In the genomic region with DNA sequence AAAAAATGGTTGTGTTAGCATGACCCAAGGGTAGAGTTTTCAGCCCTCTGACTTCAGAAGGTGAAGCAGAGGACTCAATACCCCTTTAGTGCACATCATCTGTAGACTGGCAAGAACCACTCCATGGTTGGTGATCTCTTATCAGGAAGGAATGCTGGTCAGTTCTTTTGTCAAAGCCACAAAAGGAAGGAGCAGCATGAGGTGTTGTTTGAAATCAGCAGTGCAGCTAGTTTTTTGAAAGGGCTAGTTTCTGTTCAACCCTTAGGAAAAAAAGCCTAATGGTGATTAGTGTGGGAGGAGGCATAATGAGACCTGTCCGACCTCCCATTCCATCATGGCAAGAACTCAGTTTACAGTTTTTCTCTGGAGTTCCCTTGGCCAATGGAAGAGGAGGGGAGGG, we compare ENCODE assay signal across 24 cellular contexts.
DNase-seq lines count a peak whose midpoint lies in the region; ATAC-seq, FAIRE-seq and TF ChIP-seq lines count a peak whose summit lies in the region.
"Had no signal": no experiment of that assay in that cellular context is flagged by ENCODE, and none has a peak within 500 bp of the region (broad histone marks: within the 10 kb centered on the region; RNA-seq: fewer than 3 reads in every experiment).

No MANE protein-coding gene starts in this region.

- H3K4me3 Mint-ChIP-seq in H9 (no peak overlapping the region), neural progenitor cell (no peak overlapping the region)
- H3K4me3 Mint-ChIP-seq: B cell; CD4-positive, CD25-positive, alpha-beta regulatory T cell; CD8-positive, alpha-beta T cell; HFFc6 had no signal

- H3K23me2 ChIP-seq in H9 (ENCODE audit: insufficient read length, low read depth, low read length, poor library complexity, severe bottlenecking) (no peaks in the 10 kb centered on the region), H1 (ENCODE audit: low read depth, low read length) (no peaks in the 10 kb centered on the region)

- H3K79me1 ChIP-seq in H9 (ENCODE audit: insufficient read depth, low read depth, low read length, poor library complexity, severe bottlenecking) = no peaks in the 10 kb centered on the region
- no peaks in the 10 kb centered on the region for H3K79me1 ChIP-seq in H1 (ENCODE audit: low read depth, low read length)

- H2BK5ac ChIP-seq in H9 (ENCODE audit: insufficient read length, low read length) (no peak overlapping the region), H1 (ENCODE audit: low read depth, low read length) (no peak overlapping the region)

- H3K4me3 ChIP-seq in H1 (ENCODE audit: extremely low read depth in 1 of 4, insufficient read depth in 2 of 4, low read depth in 3 of 4, low read length in 4 of 4) = no peak overlapping the region
- no peak overlapping the region for H3K4me3 ChIP-seq in neural progenitor cell
- H3K4me3 ChIP-seq in psoas muscle = no peak overlapping the region
- no peak overlapping the region for H3K4me3 ChIP-seq in left lung
- H3K4me3 ChIP-seq: BLaER1, GM23248, HAP-1 had no signal

- H3K14ac ChIP-seq in H9 (ENCODE audit: insufficient read depth, low read length) (no peak overlapping the region), H1 (ENCODE audit: insufficient read length) (no peak overlapping the region)

- H2BK15ac ChIP-seq in H9 (ENCODE audit: low read depth, low read length) (no peak overlapping the region), H1 (ENCODE audit: low read length) (no peak overlapping the region)

- POLR2A ChIA-PET in H1 (lab: Charles Lee; ENCODE audit: partially characterized antibody) = no interaction called here

- H3K56ac ChIP-seq in H9 (ENCODE audit: insufficient read length, low read depth, low read length) (peak overlapping the region; percentile 36), H1 (replicated peaks; ENCODE audit: insufficient read length, low read depth, low read length) (no peak overlapping the region)

- H4K91ac ChIP-seq in H9 (ENCODE audit: insufficient read length, low read depth, low read length) (no peak overlapping the region), H1 (replicated peaks; ENCODE audit: insufficient read length, low read length) (no peak overlapping the region)

- no peak overlapping the region for H2BK12ac ChIP-seq in H9 (ENCODE audit: insufficient read length, low read depth, low read length)
- H2BK12ac ChIP-seq in H1 (ENCODE audit: low read depth, low read length) = no peak overlapping the region

- no peaks in the 10 kb centered on the region for H3K27me3 ChIP-seq in H9 (ENCODE audit: insufficient read depth, low read length)
- no peaks in the 10 kb centered on the region for H3K27me3 ChIP-seq in H1 (replicated peaks in 1 of 4; ENCODE audit: control insufficient read depth in 3 of 4, extremely low read depth in 1 of 4, insufficient read depth in 3 of 4, low read length in 3 of 4)
- H3K27me3 ChIP-seq in neural progenitor cell = no peaks in the 10 kb centered on the region
- no peaks in the 10 kb centered on the region for H3K27me3 ChIP-seq in psoas muscle (ENCODE audit: insufficient read depth in 3 of 3, low read length in 2 of 3)
- no peaks in the 10 kb centered on the region for H3K27me3 ChIP-seq in left lung

- H3K36me3 ChIP-seq in H1 (ENCODE audit: control insufficient read depth in 2 of 4, insufficient read depth in 4 of 4, low read length in 3 of 4) (no peaks in the 10 kb centered on the region), neural progenitor cell (no peaks in the 10 kb centered on the region), psoas muscle (ENCODE audit: insufficient read depth in 1 of 2, low read depth in 1 of 2) (no peaks in the 10 kb centered on the region), left lung (no peaks in the 10 kb centered on the region)
- H3K36me3 ChIP-seq: BLaER1, HAP-1 had no signal

- H3K9ac ChIP-seq in H9 (ENCODE audit: extremely low read depth, insufficient read length, low read length) = no peak overlapping the region
- no peak overlapping the region for H3K9ac ChIP-seq in H1 (replicated peaks in 1 of 4; ENCODE audit: extremely low read depth in 1 of 4, low read depth in 3 of 4, low read length in 3 of 4)
- no peak overlapping the region for H3K9ac ChIP-seq in neural progenitor cell
- H3K9ac ChIP-seq: BLaER1, GM23248 had no signal

- no peaks in the 10 kb centered on the region for H4K20me1 ChIP-seq in H9 (ENCODE audit: control insufficient read depth, insufficient read depth, insufficient read length)
- H4K20me1 ChIP-seq in H1 (replicated peaks in 1 of 2; ENCODE audit: control insufficient read depth in 1 of 2, insufficient read depth in 2 of 2, low read length in 2 of 2) = no peaks in the 10 kb centered on the region
- H4K20me1 ChIP-seq in neural progenitor cell (ENCODE audit: low read depth) = no peaks in the 10 kb centered on the region
- H4K20me1 ChIP-seq: BLaER1 had no signal

- H3K4me1 Mint-ChIP-seq in H9 (peaks cover 26 to 46% of the 10 kb centered on the region in 2 experiments), neural progenitor cell (peaks cover 7% of the 10 kb centered on the region)
- H3K4me1 Mint-ChIP-seq: B cell; CD4-positive, CD25-positive, alpha-beta regulatory T cell had no signal

- H3F3A ChIP-seq in neural progenitor cell (ENCODE audit: low read depth) = no peaks in the 10 kb centered on the region

- H3K18ac ChIP-seq in H9 (ENCODE audit: insufficient read length, low read depth, low read length) (no peak overlapping the region), H1 (ENCODE audit: extremely low read depth, low read length) (no peak overlapping the region; the same call in 1 of the 2 replicates)

- peak; percentile 99 for FAIRE-seq in H1 (lab: Jason Lieb, UNC)
- FAIRE-seq: A204.1, GM12891, GM18507 had no signal

- peaks cover 0 to 11% (median 4%) of the 10 kb centered on the region in 3 experiments; a peak in 4 of 7 replicates for H3K36me3 Mint-ChIP-seq in H9 (ENCODE audit: insufficient read depth in 1 of 3, low read depth in 3 of 3)
- H3K36me3 Mint-ChIP-seq in neural progenitor cell = no peaks in the 10 kb centered on the region
- H3K36me3 Mint-ChIP-seq: CD4-positive, CD25-positive, alpha-beta regulatory T cell; CD8-positive, alpha-beta T cell had no signal

- H3K27me3 Mint-ChIP-seq in H9 (ENCODE audit: low read depth) (no peaks in the 10 kb centered on the region), neural progenitor cell (ENCODE audit: insufficient read depth, low read depth) (no peaks in the 10 kb centered on the region)
- H3K27me3 Mint-ChIP-seq: B cell; CD4-positive, CD25-positive, alpha-beta regulatory T cell had no signal

- H3K79me2 ChIP-seq in H9 (ENCODE audit: insufficient read depth, low read length) = no peaks in the 10 kb centered on the region; the same call in 1 of the 2 replicates
- H3K79me2 ChIP-seq in H1 (ENCODE audit: control insufficient read depth in 1 of 2, insufficient read depth in 2 of 2, low read length in 2 of 2) = no peaks in the 10 kb centered on the region
- H3K79me2 ChIP-seq in neural progenitor cell (ENCODE audit: low read depth) = no peaks in the 10 kb centered on the region

- H3K9me3 Mint-ChIP-seq in H9 (peaks cover 0 to 8% of the 10 kb centered on the region in 2 experiments; a peak in 1 of 5 replicates), neural progenitor cell (peaks cover 3% of the 10 kb centered on the region)
- H3K9me3 Mint-ChIP-seq: HFFc6 had no signal

- H3K23ac ChIP-seq in H9 (ENCODE audit: insufficient read length, low read depth, low read length) (no peak overlapping the region), H1 (ENCODE audit: insufficient read length) (no peak overlapping the region)

- DNase-seq in ELF-1 (ENCODE audit: low read depth, low spot score) = peak; percentile 73
- no peak for DNase-seq in H9
- no peak for DNase-seq in H1 (ENCODE audit: low read depth in 1 of 2, low spot score in 2 of 2)
- peak; percentile 58 for DNase-seq in neural progenitor cell (ENCODE audit: low spot score)
- DNase-seq in NCI-H2227 treated with DMSO at 0.1 percent for 48 hours (lab: John Stamatoyannopoulos, UW) = no peak
- no peak for DNase-seq in psoas muscle
- DNase-seq in NCI-H2196 treated with DMSO at 0.1 percent for 48 hours (lab: John Stamatoyannopoulos, UW; ENCODE audit: unreplicated experiment) = no peak
- no peak for DNase-seq in left lung
- DNase-seq: Caco-2; CD4-positive, CD25-positive, alpha-beta regulatory T cell; CD8-positive, alpha-beta T cell; DMS153; DND-41; GDM1; GM23248; HFFc6 had no signal

- ATAC-seq in psoas muscle = no peak
- no peak for ATAC-seq in left lung
- ATAC-seq: CD8-positive, alpha-beta T cell had no signal

- TF ChIP-seq RAD21 in H1 (IDR thresholded peaks at IDR 0.05 in 1 of 2, conservative IDR thresholded peaks at IDR 0.05 in 1 of 2; ENCODE audit: low read depth in 2 of 2, low read length in 2 of 2) = no peak

- intact Hi-C loops in psoas muscle (cut with DNase I) (no loop called here), left lung (cut with DNase I) (no loop called here)

- H3K27ac ChIP-seq in H9 (ENCODE audit: insufficient read length, low read depth, low read length) = no peak overlapping the region
- no peak overlapping the region for H3K27ac ChIP-seq in H1 (ENCODE audit: low read depth, low read length)
- no peak overlapping the region for H3K27ac ChIP-seq in neural progenitor cell
- no peak overlapping the region for H3K27ac ChIP-seq in psoas muscle
- H3K27ac ChIP-seq in left lung = no peak overlapping the region
- H3K27ac ChIP-seq: 22Rv1, BLaER1, C4-2B, GM23248 had no signal

- no peak overlapping the region for H4K5ac ChIP-seq in H9 (ENCODE audit: insufficient read length, low read depth, low read length)
- no peak overlapping the region for H4K5ac ChIP-seq in H1 (ENCODE audit: insufficient read length, low read depth, low read length)

- H3K9me3 ChIP-seq in H9 (ENCODE audit: control insufficient read depth, low read depth, low read length) (no peaks in the 10 kb centered on the region), H1 (ENCODE audit: insufficient read depth in 2 of 2, low read depth in 1 of 2, low read length in 1 of 2) (no peaks in the 10 kb centered on the region), neural progenitor cell (ENCODE audit: low read depth) (no peaks in the 10 kb centered on the region), psoas muscle (no peaks in the 10 kb centered on the region), left lung (no peaks in the 10 kb centered on the region)
- H3K9me3 ChIP-seq: Caco-2, HAP-1 had no signal

- H2BK120ac ChIP-seq in H9 (ENCODE audit: low read depth, low read length, poor library complexity, severe bottlenecking) (no peak overlapping the region), H1 (replicated peaks; ENCODE audit: low read depth, low read length) (no peak overlapping the region)

- H3K27ac Mint-ChIP-seq in H9 = peak overlapping the region in 2 of 3 experiments; percentile 36 to 50; a peak in 2 of 7 replicates
- peak overlapping the region; percentile 11 for H3K27ac Mint-ChIP-seq in neural progenitor cell
- H3K27ac Mint-ChIP-seq: B cell; CD4-positive, CD25-positive, alpha-beta regulatory T cell; CD8-positive, alpha-beta T cell; HFFc6 had no signal

- H3K4me1 ChIP-seq in H9 (ENCODE audit: insufficient read depth, low read length) (peaks cover 4% of the 10 kb centered on the region), H1 (replicated peaks in 1 of 4; ENCODE audit: control insufficient read depth in 3 of 4, insufficient read depth in 4 of 4, low read length in 3 of 4) (0 out of 7 replicates have a peak, but pooled peaks cover 0 to 4% (median 0%) of the 10 kb centered on the region in 4 experiments), neural progenitor cell (peaks cover 6% of the 10 kb centered on the region), psoas muscle (no peaks in the 10 kb centered on the region), left lung (no peaks in the 10 kb centered on the region)
- H3K4me1 ChIP-seq: BLaER1, Caco-2, HAP-1 had no signal

- no peak for TF ChIP-seq CTCF in H9 (conservative IDR thresholded peaks at IDR 0.05)
- no peak for TF ChIP-seq CTCF in H1 (IDR thresholded peaks at IDR 0.05; ENCODE audit: control extremely low read depth in 1 of 3, insufficient read depth in 1 of 3, low read depth in 1 of 3, low read length in 3 of 3)
- no peak for TF ChIP-seq CTCF in neural progenitor cell (IDR thresholded peaks at IDR 0.05)
- no peak for TF ChIP-seq CTCF in psoas muscle (IDR thresholded peaks at IDR 0.05)
- no peak for TF ChIP-seq CTCF in left lung (IDR thresholded peaks at IDR 0.05)

- H3K4ac ChIP-seq in H9 (ENCODE audit: low read depth, low read length) = no peak overlapping the region
- H3K4ac ChIP-seq in H1 (replicated peaks; ENCODE audit: insufficient read length, low read depth, low read length) = no peak overlapping the region

- H2BK20ac ChIP-seq in H9 (ENCODE audit: low read depth, low read length, poor library complexity, severe bottlenecking) = no peak overlapping the region
- H2BK20ac ChIP-seq in H1 (ENCODE audit: low read length) = no peak overlapping the region

- TF ChIP-seq POLR2A in H1 (IDR thresholded peaks at IDR 0.05; ENCODE audit: control extremely low read depth in 1 of 2, low read depth in 2 of 2, low read length in 2 of 2) = no peak

- H4K8ac ChIP-seq in H9 (replicated peaks; ENCODE audit: insufficient read length, low read depth, low read length) = no peak overlapping the region
- H4K8ac ChIP-seq in H1 (ENCODE audit: extremely low read depth, insufficient read depth, low read length) = no peak overlapping the region

- H2AK5ac ChIP-seq in H9 (ENCODE audit: insufficient read length, low read length) (no peak overlapping the region), H1 (ENCODE audit: low read depth, low read length) (no peak overlapping the region)

- H3K4me2 ChIP-seq in H9 (ENCODE audit: insufficient read depth, insufficient read length, low read length) (peak overlapping the region; percentile 16), H1 (ENCODE audit: insufficient read depth in 1 of 2, low read depth in 2 of 2, low read length in 2 of 2) (peak overlapping the region; percentile 21 to 39; a peak in 1 of 4 replicates), neural progenitor cell (peak overlapping the region; percentile 19)
- H3K4me2 ChIP-seq: BLaER1 had no signal

- H3T11ph ChIP-seq in H9 (ENCODE audit: low read length) = no peak overlapping the region

- TF ChIP-seq EP300 in H1 (IDR thresholded peaks at IDR 0.05; ENCODE audit: borderline replicate concordance in 1 of 2, low read depth in 2 of 2, low read length in 2 of 2) = no peak

- CTCF ChIA-PET in H1 (lab: Charles Lee; ENCODE audit: partially characterized antibody) = no interaction called here

- H2AFZ ChIP-seq in H9 (ENCODE audit: low read length) = no peak overlapping the region
- no peak overlapping the region for H2AFZ ChIP-seq in H1 (ENCODE audit: low read length)
- no peak overlapping the region for H2AFZ ChIP-seq in neural progenitor cell (replicated peaks)
- H2AFZ ChIP-seq: GM23248 had no signal

- no CpG with 5 or more reads among the region's 1 CpG for WGBS in H9 (ENCODE audit: extremely low coverage, insufficient read length, low lambda C conversion rate)
- WGBS in H1 (ENCODE audit: extremely low coverage in 1 of 2, insufficient coverage in 1 of 2, insufficient read length in 1 of 2, insufficient replicate concordance in 2 of 2, low coverage in 1 of 2, low lambda C conversion rate in 2 of 2, missing lambda C conversion rate in 1 of 2), 2 experiments = 17% methylated on average over 1 of the region's 1 CpG; no CpG with 5 or more reads in 1 of the 2 experiments
- WGBS in psoas muscle, 3 donors = 42 to 83% (median 67%) methylated on average over 1 of the region's 1 CpG

Comparison
In these comparisons a context has a peak if more than half of its experiments do, and no peak if none do; other contexts are left out.
1. DNase-seq: peak in ELF-1 (single experiment) and neural progenitor cell (single experiment); none in H9 (single experiment), H1 (0 of 2), NCI-H2227 treated with DMSO at 0.1 percent for 48 hours (single experiment), psoas muscle (0 of 2), NCI-H2196 treated with DMSO at 0.1 percent for 48 hours (single experiment) and left lung (0 of 2).
2. Peak in every context shown above with its lines, with median percentiles within 50 percentile points of each other: H3K4me2 ChIP-seq.